ENCODE assay signal across 9 cellular contexts in genomic region chr18:58970943-58971799, GRCh38.
DNase-seq lines count a peak whose midpoint lies in the region; ATAC-seq and TF ChIP-seq lines count a peak whose summit lies in the region.
"Had no signal": no experiment of that assay in that cellular context is flagged by ENCODE, and none has a peak within 500 bp of the region (broad histone marks: within the 10 kb centered on the region; RNA-seq: fewer than 3 reads in every experiment).

No MANE protein-coding gene starts in this region.

- no peaks in the 10 kb centered on the region for H3K9me3 ChIP-seq in gastrocnemius medialis

- in situ Hi-C loops in gastrocnemius medialis (cut with MboI; ENCODE audit: low sequenced_read_pairs in 4 of 4), result no loop called here

- DNase-seq in gastrocnemius medialis, result no peak
- DNase-seq in left ventricle myocardium superior, result no peak
- DNase-seq in Right ventricle myocardium superior, result no peak
- DNase-seq in COLO668 (lab: John Stamatoyannopoulos, UW; ENCODE audit: unreplicated experiment), result no peak
- no peak for DNase-seq in Right ventricle myocardium inferior (ENCODE audit: missing footprints)
- DNase-seq: foreskin melanocyte had no signal

- peaks cover 36% of the 10 kb centered on the region in 2 donors for H3K4me1 ChIP-seq in gastrocnemius medialis

- TF ChIP-seq POLR2A in gastrocnemius medialis (IDR thresholded peaks at IDR 0.05), result no peak

- no peak for TF ChIP-seq CTCF in gastrocnemius medialis (IDR thresholded peaks at IDR 0.05 in 4 of 5, conservative IDR thresholded peaks at IDR 0.05 in 1 of 5)

- no peak overlapping the region for H3K4me3 ChIP-seq in gastrocnemius medialis

- intact Hi-C loops in gastrocnemius medialis (cut with DNase I; ENCODE audit: low total_unique reads) (no loop called here), left ventricle myocardium superior (cut with micrococcal nuclease) (no loop called here), Right ventricle myocardium superior (cut with DNase I) (no loop called here), Right ventricle myocardium inferior (cut with DNase I) (no loop called here)

- ATAC-seq in GM19043 (IDR thresholded peaks at IDR 0.05; ENCODE audit: low read depth, unreplicated experiment) (peak; percentile 82), HG02763 (IDR thresholded peaks at IDR 0.05; ENCODE audit: unreplicated experiment) (peak; percentile 72), HG03575 (IDR thresholded peaks at IDR 0.05; ENCODE audit: extremely low read depth, insufficient number of reproducible peaks, low FRiP score, unreplicated experiment) (peak; percentile 56), gastrocnemius medialis (peak in 1 of 2 donors; percentile 29), left ventricle myocardium superior (no peak), Right ventricle myocardium superior (ENCODE audit: poor library complexity) (no peak), Right ventricle myocardium inferior (no peak)

- H3K36me3 ChIP-seq in gastrocnemius medialis, result no peaks in the 10 kb centered on the region

- H3K27ac ChIP-seq in gastrocnemius medialis, result peak overlapping the region; percentile 29 to 52 (median 49)

- no peaks in the 10 kb centered on the region for H3K27me3 ChIP-seq in gastrocnemius medialis

Comparison
In these comparisons a context has a peak if more than half of its experiments do, and no peak if none do; other contexts are left out.
1. ATAC-seq: peak in GM19043 (single experiment), HG02763 (single experiment) and HG03575 (single experiment); none in left ventricle myocardium superior (single experiment), Right ventricle myocardium superior (single experiment) and Right ventricle myocardium inferior (single experiment).